In the genomic region with DNA sequence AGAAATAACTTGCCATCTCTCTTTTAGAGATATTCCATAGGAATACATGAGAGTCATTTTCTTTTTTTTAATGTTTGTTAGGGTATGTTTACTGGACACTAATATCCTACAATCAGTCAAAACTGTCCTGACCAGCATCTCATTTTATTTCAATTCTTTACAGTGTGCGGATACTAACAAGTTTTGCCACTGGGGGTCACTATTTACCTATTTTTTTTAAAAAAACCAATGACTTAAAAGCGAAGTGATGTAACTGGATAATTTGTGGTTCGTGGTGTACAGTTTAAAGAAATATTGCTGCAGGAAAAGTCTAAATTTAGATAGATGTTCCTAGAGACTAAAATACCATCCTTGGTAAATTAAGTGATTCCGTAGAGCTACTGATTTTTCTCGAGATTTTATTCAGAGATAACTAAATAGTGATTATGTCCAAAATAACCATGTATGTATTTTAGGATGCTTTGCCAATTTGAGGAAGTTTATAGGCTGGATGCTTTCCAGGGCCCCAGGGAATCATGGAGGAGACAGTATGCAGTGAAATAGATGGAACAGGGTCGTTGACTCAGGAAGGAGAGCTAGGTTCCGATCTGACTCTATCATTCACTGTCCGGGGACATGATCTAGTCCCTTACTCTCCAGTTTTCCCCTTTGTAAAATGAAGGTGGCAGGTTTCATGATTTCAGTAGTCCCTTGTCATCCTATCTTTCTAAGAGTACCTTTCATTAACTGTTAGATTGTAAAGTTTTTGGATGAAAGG, we compare ENCODE assay signal across 8 cellular contexts. TPM values are rescaled to one million over a fixed set of nuclear protein-coding genes. Genes with fewer than 3 reads are reported as not detected.
DNase-seq lines count a peak whose midpoint lies in the region; ATAC-seq and TF ChIP-seq lines count a peak whose summit lies in the region.

No MANE protein-coding gene starts in this region.

- intact Hi-C loops in prostate gland (cut with DNase I): loop anchor here (5.0 to 10.0 kb wide), 3 partner anchors 154 to 1512 kb away; no protein-coding TSS in a partner anchor

- no peaks in the 10 kb centered on the region for H3K36me3 ChIP-seq in prostate gland

- peak; percentile 5 for DNase-seq in NCI-H2029 treated with DMSO at 0.1 percent for 48 hours (lab: John Stamatoyannopoulos, UW)
- DNase-seq in NCI-H2029 (lab: John Stamatoyannopoulos, UW): no peak
- peak; percentile 35 for DNase-seq in LoVo (ENCODE audit: low spot score)
- DNase-seq in SKM-1 treated with dmso at 0.1 percent for 144 hours (lab: John Stamatoyannopoulos, UW; ENCODE audit: unreplicated experiment): peak; percentile 64
- peak; percentile 52 for DNase-seq in fibroblast of villous mesenchyme (ENCODE audit: low read depth)
- no peak for DNase-seq in prostate gland (ENCODE audit: low spot score)

- H3K4me1 ChIP-seq in prostate gland (replicated peaks): no peaks in the 10 kb centered on the region

- no peaks in the 10 kb centered on the region for H3K27me3 ChIP-seq in prostate gland (replicated peaks; ENCODE audit: insufficient read depth)

- no peak overlapping the region for H3K4me3 ChIP-seq in fibroblast of villous mesenchyme (ENCODE audit: low read depth, low read length)
- H3K4me3 ChIP-seq in prostate gland: no peak overlapping the region

- no peak overlapping the region for H3K27ac ChIP-seq in prostate gland

- no peak for TF ChIP-seq POLR2A in prostate gland (IDR thresholded peaks at IDR 0.05)

- TF ChIP-seq CTCF in fibroblast of villous mesenchyme (IDR thresholded peaks at IDR 0.05; ENCODE audit: insufficient read depth, low read depth, low read length) (peak; percentile 48), prostate gland (IDR thresholded peaks at IDR 0.05) (peak in 3 of 4 experiments; percentile 39 to 49 (median 39))

- peak; percentile 86 for ATAC-seq in GM21723 (IDR thresholded peaks at IDR 0.05; ENCODE audit: unreplicated experiment)
- no peak for ATAC-seq in HG02840 (IDR thresholded peaks at IDR 0.05; ENCODE audit: low FRiP score, unreplicated experiment)

- no peaks in the 10 kb centered on the region for H3K9me3 ChIP-seq in prostate gland

- 8% methylated on average over 8 of the region's 8 CpGs for WGBS in prostate gland

RNA-seq across cellular contexts. Expression of a gene that starts 34.0 kb away (rescaled TPM):
- total RNA-seq in fibroblast of villous mesenchyme (14.8 and 17.3 TPM in 2 replicates), prostate gland (10 to 100 TPM; 13.2 to 16.2 TPM)

Comparison
In these comparisons a context has a peak if more than half of its experiments do, and no peak if none do; other contexts are left out.
1. DNase-seq: peak in NCI-H2029 treated with DMSO at 0.1 percent for 48 hours (single experiment), LoVo (single experiment), SKM-1 treated with dmso at 0.1 percent for 144 hours (single experiment) and fibroblast of villous mesenchyme (single experiment); none in NCI-H2029 (single experiment) and prostate gland (single experiment).